In the genomic region with DNA sequence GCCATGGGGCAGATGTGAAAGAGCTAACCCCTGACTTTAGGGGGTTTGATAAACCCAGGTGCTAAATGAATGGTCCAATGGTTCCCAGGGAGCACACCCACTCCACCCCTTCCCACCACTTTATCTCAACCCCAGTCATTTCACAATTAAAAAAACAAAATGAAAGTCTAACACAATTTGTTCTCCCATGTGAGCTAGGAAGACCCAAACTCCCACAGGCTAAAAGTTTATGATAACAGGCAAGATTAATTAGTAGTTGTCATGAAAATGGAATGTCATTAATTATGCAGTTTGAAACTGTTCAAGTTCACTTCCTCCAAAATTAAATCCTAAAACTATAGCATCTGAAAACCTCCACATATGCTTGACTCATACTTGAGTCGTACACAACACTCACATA, we compare ENCODE assay signal across 19 cellular contexts.
"Had no signal": no experiment of that assay in that cellular context is flagged by ENCODE, and none has a peak within 500 bp of the region (broad histone marks: within the 10 kb centered on the region; RNA-seq: fewer than 3 reads in every experiment).

No MANE protein-coding gene starts in this region.

- ATAC-seq: activated T-cell treated with anti-CD3 and anti-CD28 coated beads, Interleukin-2, amount 50 U/mL, for 4 hours; mucosa of descending colon; natural killer cell had no signal

- DNase-seq: activated CD4-positive, alpha-beta memory T cell treated with anti-CD3 and anti-CD28 coated beads for 36 hours; activated gamma-delta T cell; activated T-cell treated with anti-CD3 and anti-CD28 coated beads, Interleukin-2, amount 50 U/mL, for 4 hours; aorta; colonic mucosa; esophagus squamous epithelium; foreskin melanocyte; head of caudate nucleus; mucosa of descending colon; natural killer cell; ovary; retina; stimulated activated CD4-positive, alpha-beta T cell treated with anti-CD3 and anti-CD28 coated beads, Interleukin-15, amount 100 ng/mL, for 24 hours; stimulated activated CD4-positive, alpha-beta T cell treated with anti-CD3 and anti-CD28 coated beads, Interleukin-4, amount 100 ng/mL, for 4 hours; stomach had no signal

- H3K4me3 Mint-ChIP-seq: activated CD4-positive, alpha-beta memory T cell treated with anti-CD3 and anti-CD28 coated beads for 36 hours; activated naive CD8-positive, alpha-beta T cell; activated T-cell treated with anti-CD3 and anti-CD28 coated beads, Interleukin-2, amount 50 U/mL, for 4 hours; natural killer cell had no signal

- H3K4me3 ChIP-seq: colonic mucosa, esophagus squamous epithelium, mucosa of descending colon, ovary, stomach, thoracic aorta, vagina had no signal

- H3K4me1 ChIP-seq: colonic mucosa, vagina had no signal

- H3K27ac ChIP-seq: colonic mucosa, esophagus squamous epithelium, ovary, stomach, thoracic aorta, vagina, VCaP had no signal

- H3K36me3 Mint-ChIP-seq: activated CD4-positive, alpha-beta memory T cell treated with anti-CD3 and anti-CD28 coated beads for 36 hours; activated naive CD8-positive, alpha-beta T cell; natural killer cell had no signal

- H3K27me3 ChIP-seq: ovary, stomach, vagina had no signal

- H3K27ac Mint-ChIP-seq: activated CD4-positive, alpha-beta memory T cell treated with anti-CD3 and anti-CD28 coated beads for 36 hours; activated naive CD8-positive, alpha-beta T cell; natural killer cell had no signal

- H3K36me3 ChIP-seq: colonic mucosa, esophagus squamous epithelium, ovary, stomach, thoracic aorta, vagina had no signal

- H3K4me1 Mint-ChIP-seq: natural killer cell had no signal

- H3K9me3 Mint-ChIP-seq: activated CD4-positive, alpha-beta memory T cell treated with anti-CD3 and anti-CD28 coated beads for 36 hours; activated T-cell treated with anti-CD3 and anti-CD28 coated beads, Interleukin-2, amount 50 U/mL, for 4 hours; natural killer cell had no signal

- H3K9me3 ChIP-seq: colonic mucosa, esophagus squamous epithelium, mucosa of descending colon, ovary, stomach, thoracic aorta, vagina had no signal
